Comparison of ENCODE assay signal across 23 cellular contexts in genomic region chr19:32866061-32866460, GRCh38. TPM values are rescaled to one million over a fixed set of nuclear protein-coding genes. Genes with fewer than 3 reads are reported as not detected.
A peak's percentile ranks its signal among the peaks of the same experiment; 100 is the strongest.
DNase-seq lines count a peak whose midpoint lies in the region; TF ChIP-seq lines count a peak whose summit lies in the region.
"Had no signal": no experiment of that assay in that cellular context is flagged by ENCODE, and none has a peak within 500 bp of the region (broad histone marks: within the 10 kb centered on the region; RNA-seq: fewer than 3 reads in every experiment).

No MANE protein-coding gene starts in this region.

- H3K36me3 ChIP-seq in SJCRH30 (no peaks in the 10 kb centered on the region), Caco-2 (ENCODE audit: control insufficient read depth, insufficient read depth, low read length) (no peaks in the 10 kb centered on the region)
- H3K36me3 ChIP-seq: BE2C, HAP-1 had no signal

- H3K9me3 Mint-ChIP-seq in Caco-2 (ENCODE audit: unreplicated experiment) = no peaks in the 10 kb centered on the region

- POLR2A ChIA-PET in Caco-2 (lab: Charles Lee) = no interaction called here

- no peak overlapping the region for H3K27ac Mint-ChIP-seq in Caco-2 (ENCODE audit: unreplicated experiment)
- H3K27ac Mint-ChIP-seq: CD14-positive monocyte had no signal

- intact Hi-C loops in Caco-2 (cut with micrococcal nuclease; ENCODE audit: unreplicated experiment) = no loop called here

- TF ChIP-seq CTCF in Caco-2 (IDR thresholded peaks at IDR 0.05; ENCODE audit: insufficient read depth in 1 of 2, low read depth in 1 of 2, low read length in 1 of 2, severe bottlenecking in 1 of 2, unreplicated experiment in 1 of 2) = no peak

- H3K27me3 ChIP-seq in SJCRH30 (no peaks in the 10 kb centered on the region), Caco-2 (replicated peaks; ENCODE audit: control insufficient read depth, insufficient read depth, low read length) (no peaks in the 10 kb centered on the region)
- H3K27me3 ChIP-seq: BE2C, Peyer's patch had no signal

- H3K27ac ChIP-seq in SJCRH30 = peak overlapping the region; percentile 41; the same call in 1 of the 2 replicates
- H3K27ac ChIP-seq: 22Rv1, GM23248, Peyer's patch had no signal

- peak; percentile 10 for DNase-seq in NCI-H1092 treated with DMSO at 0.1 percent for 48 hours (lab: John Stamatoyannopoulos, UW)
- DNase-seq in NCI-H1092 (lab: John Stamatoyannopoulos, UW) = no peak
- DNase-seq in SJCRH30 = peak in 1 of 2 experiments; percentile 31
- DNase-seq in myocyte (ENCODE audit: low read depth) = peak; percentile 21
- no peak for DNase-seq in NOMO-1 (lab: John Stamatoyannopoulos, UW; ENCODE audit: unreplicated experiment in 2 of 2)
- DNase-seq in cerebellar cortex (ENCODE audit: low spot score) = no peak
- DNase-seq in Caco-2 = no peak
- DNase-seq: BE2C, DMS153, GM23248, KG1, MM.1S, NCI-H1417 treated with DMSO at 0.1 percent for 48 hours, NCI-H1694 treated with DMSO at 0.1 percent for 48 hours, NCI-H2081, NCI-H446, SK-N-SH, SW 1271 had no signal

- no peak overlapping the region for H3K4me3 Mint-ChIP-seq in Caco-2 (ENCODE audit: unreplicated experiment)
- H3K4me3 Mint-ChIP-seq: CD14-positive monocyte had no signal

- BruUV-seq in Caco-2 (replicated peaks; lab: Mats Ljungman, UMichigan) = no TSS peak

- no peaks in the 10 kb centered on the region for H3K9me3 ChIP-seq in SJCRH30 (replicated peaks)
- H3K9me3 ChIP-seq in Caco-2 = no peaks in the 10 kb centered on the region
- H3K9me3 ChIP-seq: BE2C, HAP-1, Peyer's patch, SK-N-SH had no signal

- no peaks in the 10 kb centered on the region for H3K36me3 Mint-ChIP-seq in Caco-2 (ENCODE audit: insufficient read depth, unreplicated experiment)
- H3K36me3 Mint-ChIP-seq: CD14-positive monocyte had no signal

- CTCF ChIA-PET in Caco-2 (lab: Charles Lee) = no interaction called here

- H3K4me1 ChIP-seq in SJCRH30 (peaks cover 31% of the 10 kb centered on the region), Caco-2 (peaks cover 19% of the 10 kb centered on the region)
- H3K4me1 ChIP-seq: BE2C, HAP-1 had no signal

- H3K4me3 ChIP-seq in SJCRH30 (no peak overlapping the region), Caco-2 (ENCODE audit: low read depth, low read length) (no peak overlapping the region)
- H3K4me3 ChIP-seq: GM23248, HAP-1 had no signal

- H3K27me3 Mint-ChIP-seq in Caco-2 (ENCODE audit: insufficient read depth, unreplicated experiment) = no peaks in the 10 kb centered on the region

- peaks cover 11% of the 10 kb centered on the region for H3K4me1 Mint-ChIP-seq in Caco-2 (ENCODE audit: low read depth, unreplicated experiment)
- H3K4me1 Mint-ChIP-seq: CD14-positive monocyte had no signal

RNA-seq across cellular contexts. Expression of gene SLC7A9, which starts 3.5 kb away (rescaled TPM):
- not detected in 2 replicates for total RNA-seq in SJCRH30 (2014; rRNA removed; shearing (Covaris generic))
- total RNA-seq in myocyte (not detected in 2 replicates), Caco-2 (2022) (3.3 and 3.6 TPM in 2 replicates)
- 0.13 TPM for polyA plus RNA-seq in myocyte (2012)
- total RNA-seq: GM23248, OCI-LY7 had no signal
- polyA plus RNA-seq: CD14-positive monocyte, GM23248, SK-N-SH had no signal

Comparison
In these comparisons a context has a peak if more than half of its experiments do, and no peak if none do; other contexts are left out.
1. DNase-seq: peak in NCI-H1092 treated with DMSO at 0.1 percent for 48 hours (single experiment) and myocyte (single experiment); none in NCI-H1092 (single experiment), NOMO-1 (0 of 2), cerebellar cortex (single experiment) and Caco-2 (0 of 2).